ENCODE assay signal across 14 cellular contexts in genomic region chr3:166223120-166223519, GRCh38.
"Had no signal": no experiment of that assay in that cellular context is flagged by ENCODE, and none has a peak within 500 bp of the region (broad histone marks: within the 10 kb centered on the region; RNA-seq: fewer than 3 reads in every experiment).

No MANE protein-coding gene starts in this region.

- H3K9me3 ChIP-seq: adrenal gland, esophagus squamous epithelium, ovary had no signal

- H3K27ac ChIP-seq: adrenal gland, esophagus squamous epithelium, heart right ventricle, ovary, stomach had no signal

- DNase-seq: activated CD4-positive, alpha-beta T cell treated with anti-CD3 and anti-CD28 coated beads, Interleukin-2, amount 50 U/mL, for 48 hours; activated gamma-delta T cell treated with Interleukin-2 at 50 U/mL for 16 hours; adrenal gland; effector CD8-positive, alpha-beta T cell; esophagus squamous epithelium; heart right ventricle; naive thymus-derived CD4-positive, alpha-beta T cell; ovary; stimulated activated CD4-positive, alpha-beta T cell treated with anti-CD3 and anti-CD28 coated beads, Interleukin-4, amount 100 ng/mL, for 24 hours; stomach; T1000 had no signal

- ATAC-seq: activated naive CD4-positive, alpha-beta T cell treated with anti-CD3 and anti-CD28 coated beads, Interleukin-2, amount 50 U/mL, for 72 hours; heart right ventricle; naive thymus-derived CD4-positive, alpha-beta T cell; sciatic nerve; stimulated activated effector memory CD8-positive, alpha-beta T cell treated with anti-CD3 and anti-CD28 coated beads, Interleukin-12 subunit alpha, Interleukin-12 subunit beta, amount 100 ng/mL, for 72 hours had no signal

- H3K4me3 ChIP-seq: adrenal gland, esophagus squamous epithelium, heart right ventricle, ovary, stomach had no signal

- H3K4me1 ChIP-seq: adrenal gland, esophagus squamous epithelium, heart right ventricle, stomach had no signal

- H3K27me3 ChIP-seq: adrenal gland, esophagus squamous epithelium, heart right ventricle, ovary, stomach had no signal

- H3K36me3 ChIP-seq: adrenal gland, esophagus squamous epithelium, heart right ventricle, ovary, stomach had no signal
